In genomic region chr15:40939909-40940801, GRCh38 we compare ENCODE assay signal across 10 cellular contexts. TPM values are rescaled to one million over a fixed set of nuclear protein-coding genes. Genes with fewer than 3 reads are reported as not detected.
DNase-seq lines count a peak whose midpoint lies in the region; TF ChIP-seq lines count a peak whose summit lies in the region.
"Had no signal": no experiment of that assay in that cellular context is flagged by ENCODE, and none has a peak within 500 bp of the region (broad histone marks: within the 10 kb centered on the region; RNA-seq: fewer than 3 reads in every experiment).

No MANE protein-coding gene starts in this region.

- H3K36me3 ChIP-seq in DOHH2 (ENCODE audit: control insufficient read depth, low read length) (no peaks in the 10 kb centered on the region), MM.1S (replicated peaks; ENCODE audit: insufficient read depth, low read length) (no peaks in the 10 kb centered on the region), parathyroid adenoma (ENCODE audit: control insufficient read depth, insufficient read depth, low read length) (no peaks in the 10 kb centered on the region), MG63 (no peaks in the 10 kb centered on the region)
- no peaks in the 10 kb centered on the region for H3K36me3 ChIP-seq in effector memory CD4-positive, alpha-beta T cell (ENCODE audit: control insufficient read depth, insufficient read depth, low read length)

- no peak for TF ChIP-seq CTCF in DOHH2 (IDR thresholded peaks at IDR 0.05; ENCODE audit: low read depth, low read length, poor library complexity, severe bottlenecking)
- no peak for TF ChIP-seq CTCF in MM.1S (IDR thresholded peaks at IDR 0.05; ENCODE audit: low read length)
- TF ChIP-seq CTCF in parathyroid adenoma (IDR thresholded peaks at IDR 0.05): no peak

- H3K9me3 ChIP-seq in DOHH2 (ENCODE audit: control insufficient read depth, insufficient read depth, low read length) (no peaks in the 10 kb centered on the region), MM.1S (replicated peaks; ENCODE audit: insufficient read depth, low read length) (no peaks in the 10 kb centered on the region), parathyroid adenoma (ENCODE audit: control insufficient read depth, low read length) (no peaks in the 10 kb centered on the region), MG63 (no peaks in the 10 kb centered on the region)
- no peaks in the 10 kb centered on the region for H3K9me3 ChIP-seq in effector memory CD4-positive, alpha-beta T cell (ENCODE audit: control insufficient read depth, low read length)
- H3K9me3 ChIP-seq: SJSA1 had no signal

- DNase-seq in MM.1S: no peak
- no peak for DNase-seq in effector memory CD4-positive, alpha-beta T cell
- DNase-seq in OCI-M2 (lab: John Stamatoyannopoulos, UW; ENCODE audit: unreplicated experiment): no peak
- DNase-seq in NCI-H82 treated with DMSO at 0.1 percent for 48 hours (lab: John Stamatoyannopoulos, UW; ENCODE audit: unreplicated experiment): no peak
- DNase-seq in NCI-H1092 (lab: John Stamatoyannopoulos, UW): no peak
- no peak for DNase-seq in MG63

- no peak overlapping the region for H3K27ac ChIP-seq in DOHH2 (ENCODE audit: low read depth, low read length)
- H3K27ac ChIP-seq in MM.1S (ENCODE audit: low read length): no peak overlapping the region
- H3K27ac ChIP-seq in effector memory CD4-positive, alpha-beta T cell (ENCODE audit: insufficient read depth, low read length, poor library complexity, severe bottlenecking): peak overlapping the region; percentile 4
- peak overlapping the region; percentile 69 for H3K27ac ChIP-seq in parathyroid adenoma
- H3K27ac ChIP-seq: SJSA1 had no signal

- H3K4me3 ChIP-seq in DOHH2 (ENCODE audit: low read length) (no peak overlapping the region; the same call in 1 of the 2 replicates), MM.1S (ENCODE audit: low read length) (no peak overlapping the region), parathyroid adenoma (ENCODE audit: low read depth, low read length) (no peak overlapping the region), MG63 (no peak overlapping the region)
- no peak overlapping the region for H3K4me3 ChIP-seq in effector memory CD4-positive, alpha-beta T cell (ENCODE audit: insufficient read depth, low read depth, low read length, poor library complexity, severe bottlenecking)
- H3K4me3 ChIP-seq: SJSA1 had no signal

- H3K27me3 ChIP-seq in DOHH2 (ENCODE audit: control insufficient read depth, low read length) (no peaks in the 10 kb centered on the region), MM.1S (replicated peaks; ENCODE audit: insufficient read depth, low read length) (no peaks in the 10 kb centered on the region), parathyroid adenoma (ENCODE audit: control insufficient read depth, insufficient read depth, low read length) (no peaks in the 10 kb centered on the region), MG63 (no peaks in the 10 kb centered on the region)
- H3K27me3 ChIP-seq in effector memory CD4-positive, alpha-beta T cell (replicated peaks; ENCODE audit: control insufficient read depth, insufficient read depth, low read length, poor library complexity, severe bottlenecking): no peaks in the 10 kb centered on the region
- H3K27me3 ChIP-seq: SJSA1 had no signal

- H3F3A ChIP-seq in DOHH2 (ENCODE audit: control insufficient read depth, insufficient read depth) (peaks cover 11% of the 10 kb centered on the region), MM.1S (ENCODE audit: insufficient read depth, low read length) (peaks cover 21% of the 10 kb centered on the region)

- H3K9ac ChIP-seq in MM.1S (ENCODE audit: low read length) (no peak overlapping the region), parathyroid adenoma (no peak overlapping the region)

- H3K4me1 ChIP-seq in DOHH2 (ENCODE audit: control insufficient read depth, low read length) (peaks cover 40% of the 10 kb centered on the region), MM.1S (ENCODE audit: low read length) (peaks cover 17% of the 10 kb centered on the region), parathyroid adenoma (peaks cover 2% of the 10 kb centered on the region)
- H3K4me1 ChIP-seq in effector memory CD4-positive, alpha-beta T cell (ENCODE audit: control insufficient read depth, insufficient read depth, low read length, poor library complexity, severe bottlenecking): peaks cover 20% of the 10 kb centered on the region

- 0 out of 2 replicates have a peak overlapping the region, but pooled peaks have one; percentile 78 for H2AFZ ChIP-seq in MM.1S (ENCODE audit: low read length)
- no peak overlapping the region for H2AFZ ChIP-seq in parathyroid adenoma

- H4K20me1 ChIP-seq in DOHH2 (ENCODE audit: control insufficient read depth, insufficient read depth, low read depth, low read length) (no peaks in the 10 kb centered on the region), MM.1S (ENCODE audit: insufficient read depth, low read length) (no peaks in the 10 kb centered on the region)

- no peaks in the 10 kb centered on the region for H3K9me2 ChIP-seq in DOHH2 (replicated peaks; ENCODE audit: control insufficient read depth, low read length)
- H3K9me2 ChIP-seq in MM.1S (replicated peaks; ENCODE audit: insufficient read depth, low read length): no peaks in the 10 kb centered on the region

- peak overlapping the region; percentile 94 for H3K4me2 ChIP-seq in DOHH2 (ENCODE audit: low read length)
- no peak overlapping the region for H3K4me2 ChIP-seq in MM.1S (ENCODE audit: low read depth, low read length)
- H3K4me2 ChIP-seq in parathyroid adenoma (ENCODE audit: low read length): no peak overlapping the region

- no peaks in the 10 kb centered on the region for H3K79me2 ChIP-seq in DOHH2 (ENCODE audit: control insufficient read depth, low read length)
- no peaks in the 10 kb centered on the region for H3K79me2 ChIP-seq in MM.1S (ENCODE audit: low read length)
- no peaks in the 10 kb centered on the region for H3K79me2 ChIP-seq in parathyroid adenoma

RNA-seq across cellular contexts. Expression of gene DLL4, which starts 11.0 kb away (rescaled TPM):
- not detected in 2 replicates for total RNA-seq in MG63 (2014; rRNA removed; shearing (Covaris generic); ENCODE audit: low replicate concordance)
- total RNA-seq: mononuclear cell, SJSA1 had no signal

RNA-seq across cellular contexts. Expression of gene CHAC1, which starts 13.1 kb away (rescaled TPM):
- 8.8 and 18.5 TPM in 2 replicates for total RNA-seq in MG63 (2014; rRNA removed; shearing (Covaris generic); ENCODE audit: low replicate concordance)

RNA-seq across cellular contexts. Expression of gene VPS18, which starts 45.9 kb away (rescaled TPM):
- 14.0 and 24.8 TPM in 2 replicates for total RNA-seq in MG63 (2014; rRNA removed; shearing (Covaris generic); ENCODE audit: low replicate concordance)

Comparison
In these comparisons a context has a peak if more than half of its experiments do, and no peak if none do; other contexts are left out.
1. H3K27ac ChIP-seq: peak in effector memory CD4-positive, alpha-beta T cell (single experiment) and parathyroid adenoma (single experiment); none in DOHH2 (single experiment) and MM.1S (single experiment).